Comparison of ENCODE assay signal across 8 cellular contexts in the genomic region with DNA sequence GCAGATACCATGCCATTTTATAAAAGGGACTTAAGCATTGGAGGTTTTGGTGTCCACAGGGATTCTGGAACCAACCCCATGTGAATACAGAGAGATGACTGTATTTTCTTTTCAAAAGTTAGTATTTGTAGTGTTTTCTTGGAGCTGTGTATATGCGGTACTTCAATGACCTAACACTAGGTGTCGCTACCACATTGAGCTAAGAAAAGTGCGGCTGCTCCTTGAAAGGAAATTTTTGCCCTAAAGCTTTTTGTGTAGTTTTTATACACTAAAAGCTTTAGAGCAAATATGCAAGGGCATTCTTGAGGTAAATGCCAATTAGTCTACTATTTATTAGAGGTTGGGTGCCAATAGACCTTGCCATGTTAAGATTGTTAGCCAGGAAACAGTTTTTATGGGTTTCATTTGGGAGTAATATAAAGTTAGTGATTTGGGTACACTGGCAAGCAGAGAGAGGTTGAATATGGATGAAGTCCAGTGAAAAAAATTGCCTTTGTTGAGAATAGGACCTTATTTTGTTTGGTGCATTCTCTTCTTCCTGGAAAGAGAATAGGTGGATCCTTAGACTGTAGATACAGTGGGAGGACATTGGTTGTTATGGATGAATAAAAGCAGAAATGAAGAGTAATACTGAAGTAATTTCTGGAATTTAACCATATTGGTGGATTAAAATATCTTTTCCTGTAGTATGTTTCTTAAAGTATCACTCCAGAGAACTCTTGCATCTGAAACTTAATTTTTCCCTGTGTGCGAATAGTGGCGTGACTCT. TPM values are rescaled to one million over a fixed set of nuclear protein-coding genes. Genes with fewer than 3 reads are reported as not detected.
DNase-seq lines count a peak whose midpoint lies in the region; ATAC-seq and TF ChIP-seq lines count a peak whose summit lies in the region.

No MANE protein-coding gene starts in this region.

- 42% methylated on average over 5 of the region's 5 CpGs for WGBS in esophagus muscularis mucosa

- H3K4me1 Mint-ChIP-seq in CD4-positive, alpha-beta T cell (ENCODE audit: low read depth) = peaks cover 3% of the 10 kb centered on the region
- peaks cover 4 to 6% of the 10 kb centered on the region in 2 donors for H3K4me1 Mint-ChIP-seq in natural killer cell

- H3K4me3 Mint-ChIP-seq in CD4-positive, alpha-beta T cell = no peak overlapping the region
- H3K4me3 Mint-ChIP-seq in natural killer cell = no peak overlapping the region

- no peak for TF ChIP-seq EP300 in esophagus muscularis mucosa (IDR thresholded peaks at IDR 0.05)

- H3K27ac ChIP-seq in CD4-positive, alpha-beta T cell (ENCODE audit: low read depth, low read length) = no peak overlapping the region
- H3K27ac ChIP-seq in esophagus muscularis mucosa (replicated peaks in 1 of 4) = no peak overlapping the region

- H3K36me3 ChIP-seq in H7 (replicated peaks; ENCODE audit: control insufficient read depth, insufficient read depth, low read length) (no peaks in the 10 kb centered on the region), esophagus muscularis mucosa (no peaks in the 10 kb centered on the region)

- H3K36me3 Mint-ChIP-seq in CD4-positive, alpha-beta T cell (ENCODE audit: low read depth) = peaks cover 10% of the 10 kb centered on the region
- H3K36me3 Mint-ChIP-seq in natural killer cell = no peaks in the 10 kb centered on the region

- no peaks in the 10 kb centered on the region for H3K27me3 ChIP-seq in CD4-positive, alpha-beta T cell (ENCODE audit: control insufficient read depth, insufficient read depth, low read length)
- H3K27me3 ChIP-seq in H7 (ENCODE audit: control insufficient read depth, insufficient read depth, low read length) (no peaks in the 10 kb centered on the region), esophagus muscularis mucosa (no peaks in the 10 kb centered on the region)

- H3K4me1 ChIP-seq in esophagus muscularis mucosa = peaks cover 0 to 5% (median 4%) of the 10 kb centered on the region in 4 donors

- H3K4me3 ChIP-seq in H7 (ENCODE audit: insufficient read depth, low read depth, low read length) = no peak overlapping the region
- no peak overlapping the region for H3K4me3 ChIP-seq in WI38 (ENCODE audit: low read depth, low read length)
- no peak overlapping the region for H3K4me3 ChIP-seq in esophagus muscularis mucosa

- no peaks in the 10 kb centered on the region for H3K27me3 Mint-ChIP-seq in CD4-positive, alpha-beta T cell
- no peaks in the 10 kb centered on the region for H3K27me3 Mint-ChIP-seq in natural killer cell (ENCODE audit: low read depth in 2 of 2)

- peak; percentile 88 for TF ChIP-seq CTCF in CD4-positive, alpha-beta T cell (IDR thresholded peaks at IDR 0.05)
- TF ChIP-seq CTCF in WI38 (IDR thresholded peaks at IDR 0.05; ENCODE audit: low read depth, low read length) (peak; percentile 70), esophagus muscularis mucosa (IDR thresholded peaks at IDR 0.05) (peak; percentile 71 to 87 (median 84)), natural killer cell (IDR thresholded peaks at IDR 0.05) (peak; percentile 98)

- H3K27ac Mint-ChIP-seq in CD4-positive, alpha-beta T cell = no peak overlapping the region
- no peak overlapping the region for H3K27ac Mint-ChIP-seq in natural killer cell

- peak in 5 of 10 experiments; percentile 0 to 13 (median 9) for DNase-seq in CD4-positive, alpha-beta T cell
- peak; percentile 49 for DNase-seq in H7
- peak; percentile 84 for DNase-seq in NCI-H2227 treated with DMSO at 0.1 percent for 48 hours (lab: John Stamatoyannopoulos, UW)
- peak; percentile 81 for DNase-seq in esophagus muscularis mucosa (ENCODE audit: extremely low spot score)
- no peak for DNase-seq in natural killer cell

- intact Hi-C loops in CD4-positive, alpha-beta T cell (cut with DNase I, micrococcal nuclease) = loop anchor here (2.0 to 10.0 kb wide), 4 partner anchors 670 to 830 kb away; no protein-coding TSS in a partner anchor
- intact Hi-C loops in esophagus muscularis mucosa (cut with DNase I) (loop anchor here (10.0 kb wide), 1 partner anchor 694 kb away; no protein-coding TSS in a partner anchor), natural killer cell (cut with micrococcal nuclease) (loop anchor here (5.0 to 10.0 kb wide), 2 partner anchors 671 to 1114 kb away; no protein-coding TSS in a partner anchor)

- H3K9me3 ChIP-seq in CD4-positive, alpha-beta T cell (ENCODE audit: control insufficient read depth, low read length) = no peaks in the 10 kb centered on the region
- no peaks in the 10 kb centered on the region for H3K9me3 ChIP-seq in esophagus muscularis mucosa

- POLR2A ChIA-PET in CD4-positive, alpha-beta T cell (lab: Charles Lee) = interaction anchor here (0.7 to 1.0 kb wide), 2 partner anchors 23 to 44 kb away, joined by 3 read pairs; partner anchors contain the start of gene BCAS3

- no peak for TF ChIP-seq POLR2A in esophagus muscularis mucosa (IDR thresholded peaks at IDR 0.05; ENCODE audit: low read depth)

- ATAC-seq in CD4-positive, alpha-beta T cell (ENCODE audit: poor library complexity) = peak; percentile 55
- peak; percentile 42 to 72 (median 71) for ATAC-seq in natural killer cell
- ATAC-seq in HG03045 (IDR thresholded peaks at IDR 0.05; ENCODE audit: unreplicated experiment) = no peak
- no peak for ATAC-seq in GM18873 (IDR thresholded peaks at IDR 0.05; ENCODE audit: low FRiP score, unreplicated experiment)

- H3K9me3 Mint-ChIP-seq in CD4-positive, alpha-beta T cell = no peaks in the 10 kb centered on the region
- H3K9me3 Mint-ChIP-seq in natural killer cell = no peaks in the 10 kb centered on the region

- CTCF ChIA-PET in CD4-positive, alpha-beta T cell (lab: Charles Lee) = interaction anchor here (0.7 to 1.4 kb wide), 9 partner anchors 8 to 638 kb away, joined by 3 to 6 read pairs (median 4); no protein-coding TSS in a partner anchor

RNA-seq across cellular contexts. Expression of gene BCAS3, which starts 43.3 kb away (rescaled TPM):
- total RNA-seq in CD4-positive, alpha-beta T cell = 10 to 100 TPM; 20.1 to 31.8 TPM
- 11.4 and 16.2 TPM in 2 replicates for total RNA-seq in H7 (2014; rRNA removed; shearing (Covaris generic))
- total RNA-seq in esophagus muscularis mucosa (10 to 100 TPM; 17.4 to 25.7 (median 19.5) TPM), natural killer cell (10 to 100 TPM; 60.5 to 87.8 (median 72.0) TPM)

Comparison
In these comparisons a context has a peak if more than half of its experiments do, and no peak if none do; other contexts are left out.
1. ATAC-seq: peak in CD4-positive, alpha-beta T cell (single experiment) and natural killer cell (3 of 3); none in HG03045 (single experiment) and GM18873 (single experiment).
2. Peak in every context shown above with its lines, with median percentiles within 50 percentile points of each other: CTCF ChIP-seq.